ENCODE assay signal across 26 cellular contexts in genomic region chr13:112655898-112656297, GRCh38.
"Had no signal": no experiment of that assay in that cellular context is flagged by ENCODE, and none has a peak within 500 bp of the region (broad histone marks: within the 10 kb centered on the region; RNA-seq: fewer than 3 reads in every experiment).

No MANE protein-coding gene starts in this region.

- H3K27ac Mint-ChIP-seq: effector memory CD8-positive, alpha-beta T cell; naive thymus-derived CD8-positive, alpha-beta T cell; nephron progenitor cell; stimulated activated naive CD8-positive, alpha-beta T cell treated with anti-CD3 and anti-CD28 coated beads, Interleukin-15, amount 100 ng/mL, for 72 hours had no signal

- H3K4me3 Mint-ChIP-seq: effector memory CD8-positive, alpha-beta T cell; naive thymus-derived CD8-positive, alpha-beta T cell; nephron progenitor cell; stimulated activated naive CD8-positive, alpha-beta T cell treated with anti-CD3 and anti-CD28 coated beads, Interleukin-15, amount 100 ng/mL, for 72 hours had no signal

- H3K4me1 ChIP-seq: prostate gland, upper lobe of right lung had no signal

- H3K4me1 Mint-ChIP-seq: naive thymus-derived CD8-positive, alpha-beta T cell; stimulated activated naive CD8-positive, alpha-beta T cell treated with anti-CD3 and anti-CD28 coated beads, Interleukin-15, amount 100 ng/mL, for 72 hours had no signal

- H3K36me3 Mint-ChIP-seq: naive thymus-derived CD8-positive, alpha-beta T cell had no signal

- H3K9me3 Mint-ChIP-seq: effector memory CD8-positive, alpha-beta T cell; naive thymus-derived CD8-positive, alpha-beta T cell; nephron progenitor cell; stimulated activated naive CD8-positive, alpha-beta T cell treated with anti-CD3 and anti-CD28 coated beads, Interleukin-15, amount 100 ng/mL, for 72 hours had no signal

- H3K27ac ChIP-seq: coronary artery, esophagus muscularis mucosa, foreskin keratinocyte, prostate gland, right atrium auricular region, suprapubic skin, transverse colon, upper lobe of right lung, vagina had no signal

- H3K36me3 ChIP-seq: esophagus muscularis mucosa, prostate gland, right atrium auricular region, suprapubic skin, transverse colon, upper lobe of right lung, vagina had no signal

- H3K9me3 ChIP-seq: esophagus muscularis mucosa, prostate gland, right atrium auricular region, suprapubic skin, transverse colon, upper lobe of right lung, vagina had no signal

- H3K4me3 ChIP-seq: coronary artery, esophagus muscularis mucosa, prostate gland, right atrium auricular region, smooth muscle cell, suprapubic skin, transverse colon, upper lobe of right lung, vagina had no signal

- H3K27me3 Mint-ChIP-seq: naive thymus-derived CD8-positive, alpha-beta T cell had no signal

- DNase-seq: dermis blood vessel endothelial cell; effector memory CD8-positive, alpha-beta T cell; foreskin keratinocyte; glutamatergic neuron; kidney; mesendoderm; naive thymus-derived CD8-positive, alpha-beta T cell; nephron progenitor cell; nucleus accumbens; stimulated activated CD4-positive, alpha-beta T cell treated with anti-CD3 and anti-CD28 coated beads, Interleukin-12 subunit alpha, Interleukin-12 subunit beta, amount 100 ng/mL, for 4 hours; stimulated activated CD4-positive, alpha-beta T cell treated with anti-CD3 and anti-CD28 coated beads, Interleukin-1b, Interleukin-23, amount 100 ng/mL, for 48 hours; stimulated activated CD4-positive, alpha-beta T cell treated with anti-CD3 and anti-CD28 coated beads, Interleukin-4, amount 100 ng/mL, for 1 hour; stimulated activated CD8-positive, alpha-beta memory T cell treated with anti-CD3 and anti-CD28 coated beads, Interleukin-4, amount 100 ng/mL, for 48 hours; stimulated activated naive CD4-positive, alpha-beta T cell; stimulated activated naive CD8-positive, alpha-beta T cell treated with anti-CD3 and anti-CD28 coated beads, Interleukin-15, amount 100 ng/mL, for 72 hours; transverse colon; upper lobe of right lung had no signal

- ATAC-seq: effector memory CD8-positive, alpha-beta T cell; foreskin keratinocyte; left lobe of liver; naive thymus-derived CD8-positive, alpha-beta T cell; sciatic nerve; stimulated activated naive CD8-positive, alpha-beta T cell treated with anti-CD3 and anti-CD28 coated beads, Interleukin-15, amount 100 ng/mL, for 72 hours; upper lobe of right lung had no signal

- H3K27me3 ChIP-seq: esophagus muscularis mucosa, foreskin keratinocyte, right atrium auricular region, suprapubic skin, transverse colon, upper lobe of right lung, vagina had no signal
